In the genomic region with DNA sequence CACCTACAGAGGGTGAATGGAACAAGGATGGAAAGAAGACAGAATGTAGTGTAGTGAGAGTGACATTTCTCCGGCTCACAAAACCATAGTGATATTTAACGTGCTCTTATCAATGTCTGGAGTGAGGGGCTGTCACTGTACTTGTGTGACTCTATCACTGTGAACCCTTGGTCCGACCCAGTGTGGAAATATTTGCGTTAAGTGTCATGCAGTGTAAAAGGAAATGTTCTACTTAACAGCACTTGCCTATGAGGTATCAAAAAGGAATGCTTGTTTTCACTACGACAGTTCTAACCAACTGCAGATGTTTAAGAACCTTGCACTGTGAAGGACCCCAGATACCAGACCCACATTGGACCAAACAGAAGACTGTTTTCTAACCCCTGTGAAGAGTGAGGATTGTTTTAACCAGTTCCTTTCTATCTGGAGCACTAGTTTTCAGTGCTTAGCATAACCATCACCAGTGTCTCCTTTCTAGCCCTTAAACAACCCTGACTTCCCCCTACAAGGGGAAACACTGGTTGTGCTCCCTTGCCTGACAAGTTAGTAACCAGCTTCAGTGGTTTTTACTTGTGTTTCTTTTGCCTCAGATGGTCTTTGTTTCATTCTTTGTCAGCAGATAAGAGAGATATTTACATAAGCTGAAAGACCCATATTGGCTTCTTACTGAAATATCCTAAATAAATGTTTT, we compare ENCODE assay signal across 11 cellular contexts.
DNase-seq lines count a peak whose midpoint lies in the region; ATAC-seq and TF ChIP-seq lines count a peak whose summit lies in the region.
"Had no signal": no experiment of that assay in that cellular context is flagged by ENCODE, and none has a peak within 500 bp of the region (broad histone marks: within the 10 kb centered on the region; RNA-seq: fewer than 3 reads in every experiment).

No MANE protein-coding gene starts in this region.

- no TSS peak for BruUV-seq in OCI-LY7 (replicated peaks; lab: Mats Ljungman, UMichigan)

- CTCF ChIA-PET in OCI-LY7 (lab: Charles Lee; ENCODE audit: unreplicated experiment), result no interaction called here

- POLR2A ChIA-PET in OCI-LY7 (lab: Charles Lee), result no interaction called here

- H3K4me2 ChIP-seq in hepatocyte (peak overlapping the region; percentile 41), OCI-LY7 (ENCODE audit: low read length) (no peak overlapping the region)

- H3K4me3 ChIP-seq in ACC112 (ENCODE audit: low read depth, low read length) (peak overlapping the region; percentile 61), hepatocyte (no peak overlapping the region), psoas muscle (no peak overlapping the region), OCI-LY7 (ENCODE audit: low read depth, low read length, poor library complexity, severe bottlenecking) (no peak overlapping the region), testis (no peak overlapping the region)
- H3K4me3 ChIP-seq: BLaER1 treated with 17β-estradiol and CSF1 and Interleukin-3, amounts not matched to agents 10 nM and 100 nM; pancreas had no signal

- H4K20me1 ChIP-seq in hepatocyte (ENCODE audit: insufficient read depth, poor library complexity, severe bottlenecking), result no peaks in the 10 kb centered on the region
- no peaks in the 10 kb centered on the region for H4K20me1 ChIP-seq in OCI-LY7 (ENCODE audit: insufficient read depth, low read length)
- H4K20me1 ChIP-seq: BLaER1 treated with 17β-estradiol and CSF1 and Interleukin-3, amounts not matched to agents 10 nM and 100 nM had no signal

- no peak for TF ChIP-seq POLR2A in testis (IDR thresholded peaks at IDR 0.05)

- peak overlapping the region; percentile 19 for H2AFZ ChIP-seq in ACC112 (ENCODE audit: low read length, unreplicated experiment)
- no peak overlapping the region for H2AFZ ChIP-seq in hepatocyte
- H2AFZ ChIP-seq in OCI-LY7 (ENCODE audit: low read length), result no peak overlapping the region

- H3K9me3 ChIP-seq in hepatocyte (ENCODE audit: low read depth) (no peaks in the 10 kb centered on the region), psoas muscle (no peaks in the 10 kb centered on the region), OCI-LY7 (ENCODE audit: low read length) (no peaks in the 10 kb centered on the region), testis (no peaks in the 10 kb centered on the region)
- H3K9me3 ChIP-seq: BLaER1 treated with 17β-estradiol and CSF1 and Interleukin-3, amounts not matched to agents 10 nM and 100 nM; pancreas had no signal

- peaks cover 41% of the 10 kb centered on the region for H3K4me1 ChIP-seq in ACC112 (ENCODE audit: control insufficient read depth, insufficient read depth, low read length, unreplicated experiment)
- peaks cover 7% of the 10 kb centered on the region for H3K4me1 ChIP-seq in hepatocyte (ENCODE audit: insufficient read depth)
- no peaks in the 10 kb centered on the region for H3K4me1 ChIP-seq in psoas muscle
- H3K4me1 ChIP-seq in OCI-LY7 (ENCODE audit: insufficient read depth, low read length, poor library complexity, severe bottlenecking), result no peaks in the 10 kb centered on the region
- no peaks in the 10 kb centered on the region for H3K4me1 ChIP-seq in testis
- H3K4me1 ChIP-seq: pancreas had no signal

- WGBS in hepatocyte (ENCODE audit: low lambda C conversion rate, missing lambda C conversion rate), result 36% methylated on average over 5 of the region's 5 CpGs
- 68% methylated on average over 5 of the region's 5 CpGs for WGBS in psoas muscle, 3 donors
- WGBS in testis, 2 donors, result 83% methylated on average over 5 of the region's 5 CpGs

- H3K27ac ChIP-seq in ACC112 (ENCODE audit: low read depth, low read length) (peak overlapping the region; percentile 96), hepatocyte (peak overlapping the region; percentile 47), psoas muscle (no peak overlapping the region), OCI-LY7 (ENCODE audit: low read depth, low read length, poor library complexity, severe bottlenecking) (no peak overlapping the region), testis (no peak overlapping the region)
- H3K27ac ChIP-seq: BLaER1 treated with 17β-estradiol and CSF1 and Interleukin-3, amounts not matched to agents 10 nM and 100 nM; pancreas had no signal

- H3K36me3 ChIP-seq in ACC112 (ENCODE audit: insufficient read depth, low read length) (no peaks in the 10 kb centered on the region), hepatocyte (replicated peaks; ENCODE audit: insufficient read depth, low read depth) (no peaks in the 10 kb centered on the region), psoas muscle (ENCODE audit: insufficient read depth in 1 of 2, low read depth in 1 of 2) (peaks cover 0 to 3% of the 10 kb centered on the region in 2 donors), OCI-LY7 (ENCODE audit: insufficient read depth, low read length) (no peaks in the 10 kb centered on the region), testis (ENCODE audit: low read depth, missing control alignments) (no peaks in the 10 kb centered on the region)
- H3K36me3 ChIP-seq: pancreas had no signal

- TF ChIP-seq CTCF in hepatocyte (IDR thresholded peaks at IDR 0.05; ENCODE audit: poor library complexity) (no peak), psoas muscle (IDR thresholded peaks at IDR 0.05) (no peak), OCI-LY7 (conservative IDR thresholded peaks at IDR 0.05; ENCODE audit: low read length) (no peak), testis (IDR thresholded peaks at IDR 0.05) (no peak)

- H3K9me2 ChIP-seq in hepatocyte (replicated peaks; ENCODE audit: insufficient read depth) (no peaks in the 10 kb centered on the region), OCI-LY7 (ENCODE audit: insufficient read depth, low read length) (no peaks in the 10 kb centered on the region)

- intact Hi-C loops in psoas muscle (cut with DNase I) (no loop called here), OCI-LY7 (cut with micrococcal nuclease; ENCODE audit: unreplicated experiment) (no loop called here), testis (cut with DNase I; ENCODE audit: low total_unique reads) (no loop called here)

- H3K79me2 ChIP-seq in ACC112 (ENCODE audit: control insufficient read depth, insufficient read depth, low read length, unreplicated experiment), result no peaks in the 10 kb centered on the region
- no peaks in the 10 kb centered on the region for H3K79me2 ChIP-seq in hepatocyte
- no peaks in the 10 kb centered on the region for H3K79me2 ChIP-seq in OCI-LY7 (ENCODE audit: insufficient read depth, low read depth, low read length)

- H3K27me3 ChIP-seq in ACC112 (ENCODE audit: insufficient read depth, low read length) (no peaks in the 10 kb centered on the region), hepatocyte (no peaks in the 10 kb centered on the region), psoas muscle (ENCODE audit: insufficient read depth in 3 of 3, low read length in 2 of 3) (no peaks in the 10 kb centered on the region), testis (no peaks in the 10 kb centered on the region)
- H3K27me3 ChIP-seq: BLaER1 treated with 17β-estradiol and CSF1 and Interleukin-3, amounts not matched to agents 10 nM and 100 nM; pancreas had no signal

- ATAC-seq in SK-N-SH treated with all-trans-retinoic acid at 6 μM for 48 hours (peak; percentile 95), psoas muscle (no peak)

- DNase-seq in H4 (ENCODE audit: low spot score), result peak; percentile 59
- peak; percentile 33 for DNase-seq in hepatocyte (ENCODE audit: low spot score)
- DNase-seq in psoas muscle, result no peak
- DNase-seq in DMS79 treated with DMSO at 0.1 percent for 48 hours (lab: John Stamatoyannopoulos, UW), result no peak
- DNase-seq in OCI-LY7 (ENCODE audit: low spot score), result no peak
- DNase-seq in testis, result no peak
- DNase-seq: NCI-H82, pancreas had no signal

TF ChIP-seq in SK-N-SH treated with all-trans-retinoic acid at 6 μM for 48 hours, 23 proteins besides CTCF, POLR2A, EP300 and RAD21:
- TF ChIP-seq ISL1 (CRISPR knock-in tag; IDR thresholded peaks at IDR 0.05) (0 out of 2 replicates have a peak, but pooled peaks have one; percentile 21), SNAI2 (CRISPR knock-in tag; IDR thresholded peaks at IDR 0.05) (no peak), OSR1 (CRISPR knock-in tag; IDR thresholded peaks at IDR 0.05) (no peak), ZNF565 (CRISPR knock-in tag; conservative IDR thresholded peaks at IDR 0.05; ENCODE audit: low read depth) (no peak)
- TF ChIP-seq, protein P1, sequence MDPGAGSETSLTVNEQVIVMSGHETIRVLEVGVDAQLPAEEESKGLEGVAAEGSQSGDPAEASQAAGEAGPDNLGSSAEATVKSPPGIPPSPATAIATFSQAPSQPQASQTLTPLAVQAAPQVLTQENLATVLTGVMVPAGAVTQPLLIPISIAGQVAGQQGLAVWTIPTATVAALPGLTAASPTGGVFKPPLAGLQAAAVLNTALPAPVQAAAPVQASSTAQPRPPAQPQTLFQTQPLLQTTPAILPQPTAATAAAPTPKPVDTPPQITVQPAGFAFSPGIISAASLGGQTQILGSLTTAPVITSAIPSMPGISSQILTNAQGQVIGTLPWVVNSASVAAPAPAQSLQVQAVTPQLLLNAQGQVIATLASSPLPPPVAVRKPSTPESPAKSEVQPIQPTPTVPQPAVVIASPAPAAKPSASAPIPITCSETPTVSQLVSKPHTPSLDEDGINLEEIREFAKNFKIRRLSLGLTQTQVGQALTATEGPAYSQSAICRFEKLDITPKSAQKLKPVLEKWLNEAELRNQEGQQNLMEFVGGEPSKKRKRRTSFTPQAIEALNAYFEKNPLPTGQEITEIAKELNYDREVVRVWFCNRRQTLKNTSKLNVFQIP (CRISPR knock-in tag; IDR thresholded peaks at IDR 0.05; ENCODE audit: borderline replicate concordance, low read depth), result no peak
- TF ChIP-seq, protein P2, sequence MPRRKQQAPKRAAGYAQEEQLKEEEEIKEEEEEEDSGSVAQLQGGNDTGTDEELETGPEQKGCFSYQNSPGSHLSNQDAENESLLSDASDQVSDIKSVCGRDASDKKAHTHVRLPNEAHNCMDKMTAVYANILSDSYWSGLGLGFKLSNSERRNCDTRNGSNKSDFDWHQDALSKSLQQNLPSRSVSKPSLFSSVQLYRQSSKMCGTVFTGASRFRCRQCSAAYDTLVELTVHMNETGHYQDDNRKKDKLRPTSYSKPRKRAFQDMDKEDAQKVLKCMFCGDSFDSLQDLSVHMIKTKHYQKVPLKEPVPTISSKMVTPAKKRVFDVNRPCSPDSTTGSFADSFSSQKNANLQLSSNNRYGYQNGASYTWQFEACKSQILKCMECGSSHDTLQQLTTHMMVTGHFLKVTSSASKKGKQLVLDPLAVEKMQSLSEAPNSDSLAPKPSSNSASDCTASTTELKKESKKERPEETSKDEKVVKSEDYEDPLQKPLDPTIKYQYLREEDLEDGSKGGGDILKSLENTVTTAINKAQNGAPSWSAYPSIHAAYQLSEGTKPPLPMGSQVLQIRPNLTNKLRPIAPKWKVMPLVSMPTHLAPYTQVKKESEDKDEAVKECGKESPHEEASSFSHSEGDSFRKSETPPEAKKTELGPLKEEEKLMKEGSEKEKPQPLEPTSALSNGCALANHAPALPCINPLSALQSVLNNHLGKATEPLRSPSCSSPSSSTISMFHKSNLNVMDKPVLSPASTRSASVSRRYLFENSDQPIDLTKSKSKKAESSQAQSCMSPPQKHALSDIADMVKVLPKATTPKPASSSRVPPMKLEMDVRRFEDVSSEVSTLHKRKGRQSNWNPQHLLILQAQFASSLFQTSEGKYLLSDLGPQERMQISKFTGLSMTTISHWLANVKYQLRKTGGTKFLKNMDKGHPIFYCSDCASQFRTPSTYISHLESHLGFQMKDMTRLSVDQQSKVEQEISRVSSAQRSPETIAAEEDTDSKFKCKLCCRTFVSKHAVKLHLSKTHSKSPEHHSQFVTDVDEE (CRISPR knock-in tag; IDR thresholded peaks at IDR 0.05), result no peak
TF ChIP-seq in SK-N-SH treated with all-trans-retinoic acid at 6 μM for 48 hours: peak in this region for 1.

Comparison
In these comparisons a context has a peak if more than half of its experiments do, and no peak if none do; other contexts are left out.
1. H3K27ac ChIP-seq: peak in ACC112 (single experiment) and hepatocyte (single experiment); none in psoas muscle (single experiment), OCI-LY7 (single experiment) and testis (0 of 2).
2. DNase-seq: peak in H4 (single experiment) and hepatocyte (single experiment); none in psoas muscle (0 of 2), DMS79 treated with DMSO at 0.1 percent for 48 hours (single experiment), OCI-LY7 (single experiment) and testis (single experiment).